ENCODE assay signal across 18 cellular contexts in genomic region chr6:154429711-154430110, GRCh38.
DNase-seq lines count a peak whose midpoint lies in the region; TF ChIP-seq lines count a peak whose summit lies in the region.
"Had no signal": no experiment of that assay in that cellular context is flagged by ENCODE, and none has a peak within 500 bp of the region (broad histone marks: within the 10 kb centered on the region; RNA-seq: fewer than 3 reads in every experiment).

No MANE protein-coding gene starts in this region.

- no peak overlapping the region for H3K4me3 Mint-ChIP-seq in type B pancreatic cell
- H3K4me3 Mint-ChIP-seq: CD8-positive, alpha-beta memory T cell had no signal

- H4K91ac ChIP-seq in mesenchymal stem cell (ENCODE audit: low read length): no peak overlapping the region

- intact Hi-C loops in ascending aorta (cut with DNase I): no loop called here

- peak overlapping the region; percentile 47 for H3K27ac Mint-ChIP-seq in type B pancreatic cell

- H3K4ac ChIP-seq in mesenchymal stem cell (ENCODE audit: low read depth in 1 of 2, low read length in 2 of 2): no peak overlapping the region

- H3K36me3 ChIP-seq in ascending aorta (peaks cover 0 to 17% of the 10 kb centered on the region in 2 donors), mesenchymal stem cell (ENCODE audit: control insufficient read depth in 1 of 2, insufficient read depth in 2 of 2, low read depth in 1 of 2, low read length in 2 of 2) (peaks cover 0 to 4% of the 10 kb centered on the region in 2 experiments), brain microvascular endothelial cell (replicated peaks) (no peaks in the 10 kb centered on the region)

- H3K4me3 ChIP-seq in ascending aorta: no peak overlapping the region
- H3K4me3 ChIP-seq in mesenchymal stem cell (ENCODE audit: insufficient read depth in 1 of 2, low read depth in 1 of 2, low read length in 2 of 2): no peak overlapping the region
- H3K4me3 ChIP-seq in brain microvascular endothelial cell (ENCODE audit: low read depth, low read length): no peak overlapping the region
- H3K4me3 ChIP-seq: BLaER1 treated with 17β-estradiol and CSF1 and Interleukin-3, amounts not matched to agents 10 nM and 100 nM had no signal

- peaks cover 18% of the 10 kb centered on the region for H3K79me1 ChIP-seq in mesenchymal stem cell (replicated peaks; ENCODE audit: low read length, poor library complexity, severe bottlenecking)

- H3K36me3 Mint-ChIP-seq in type B pancreatic cell: peaks cover 66% of the 10 kb centered on the region
- H3K36me3 Mint-ChIP-seq: CD8-positive, alpha-beta memory T cell had no signal

- peaks cover 0 to 37% of the 10 kb centered on the region in 2 donors for H3K4me1 ChIP-seq in ascending aorta
- H3K4me1 ChIP-seq in mesenchymal stem cell (ENCODE audit: control insufficient read depth, insufficient read depth, low read depth, low read length): peaks cover 5% of the 10 kb centered on the region

- peaks cover 26% of the 10 kb centered on the region for H3K4me1 Mint-ChIP-seq in type B pancreatic cell (ENCODE audit: unreplicated experiment)
- H3K4me1 Mint-ChIP-seq: CD8-positive, alpha-beta memory T cell had no signal

- peak overlapping the region; percentile 27 to 58 for H3K27ac ChIP-seq in ascending aorta
- peak overlapping the region; percentile 16 for H3K27ac ChIP-seq in mesenchymal stem cell (ENCODE audit: low read length, poor library complexity, severe bottlenecking)
- no peak overlapping the region for H3K27ac ChIP-seq in brain microvascular endothelial cell
- H3K27ac ChIP-seq: BLaER1 treated with 17β-estradiol and CSF1 and Interleukin-3, amounts not matched to agents 10 nM and 100 nM had no signal

- no peak overlapping the region for H2BK15ac ChIP-seq in mesenchymal stem cell (ENCODE audit: low read depth, poor library complexity, severe bottlenecking)

- H2AK5ac ChIP-seq in mesenchymal stem cell (ENCODE audit: low read length, severe bottlenecking): peak overlapping the region; percentile 64

- peaks cover 8% of the 10 kb centered on the region for H3K9me3 Mint-ChIP-seq in type B pancreatic cell

- no peak overlapping the region for H2AFZ ChIP-seq in mesenchymal stem cell (ENCODE audit: low read depth, low read length)

- no peak overlapping the region for H2BK5ac ChIP-seq in mesenchymal stem cell (ENCODE audit: low read depth, low read length, poor library complexity, severe bottlenecking)

- H2BK12ac ChIP-seq in mesenchymal stem cell (ENCODE audit: low read length in 2 of 2): no peak overlapping the region

- DNase-seq in NCI-H524 (lab: John Stamatoyannopoulos, UW): peak; percentile 90 to 99
- DNase-seq in ascending aorta (ENCODE audit: low spot score in 2 of 2): no peak
- no peak for DNase-seq in mesenchymal stem cell
- DNase-seq in type B pancreatic cell (ENCODE audit: extremely low spot score, unreplicated experiment): no peak
- DNase-seq in stimulated activated CD4-positive, alpha-beta T cell treated with anti-CD3 and anti-CD28 coated beads, Interleukin-15, amount 100 ng/mL, for 24 hours: no peak
- no peak for DNase-seq in inferior parietal cortex (ENCODE audit: extremely low spot score)
- DNase-seq in brain microvascular endothelial cell: no peak
- DNase-seq: CD8-positive, alpha-beta memory T cell; DMS 273 treated with DMSO at 0.1 percent for 48 hours; DND-41; KBM-7; NCI-H1105; NCI-H1694; NCI-H2081 treated with DMSO at 0.1 percent for 48 hours; PC-3; RPMI8226; SHP77 treated with DMSO at 0.1 percent for 48 hours had no signal

- H3K14ac ChIP-seq in mesenchymal stem cell (ENCODE audit: low read length in 2 of 2): no peak overlapping the region

- no peak overlapping the region for H3K9ac ChIP-seq in mesenchymal stem cell (ENCODE audit: low read length)
- H3K9ac ChIP-seq: BLaER1 treated with 17β-estradiol and CSF1 and Interleukin-3, amounts not matched to agents 10 nM and 100 nM had no signal

- H3K9me3 ChIP-seq in ascending aorta (no peaks in the 10 kb centered on the region), mesenchymal stem cell (ENCODE audit: control insufficient read depth, low read length) (peaks cover 3% of the 10 kb centered on the region)

- H3K4me2 ChIP-seq in mesenchymal stem cell (ENCODE audit: low read length, poor library complexity, severe bottlenecking): no peak overlapping the region
- H3K4me2 ChIP-seq: BLaER1 treated with 17β-estradiol and CSF1 and Interleukin-3, amounts not matched to agents 10 nM and 100 nM had no signal

- in situ Hi-C loops in brain microvascular endothelial cell (cut with HindIII; ENCODE audit: low pct_ligation_motif_present, low sequenced_read_pairs): no loop called here

- no peak overlapping the region for H3K23ac ChIP-seq in mesenchymal stem cell (ENCODE audit: low read length in 2 of 2)

- no peaks in the 10 kb centered on the region for H3K27me3 Mint-ChIP-seq in type B pancreatic cell

- no peak overlapping the region for H3K18ac ChIP-seq in mesenchymal stem cell (ENCODE audit: low read depth in 1 of 2, low read length in 2 of 2)

- TF ChIP-seq CTCF in ascending aorta (IDR thresholded peaks at IDR 0.05) (no peak), type B pancreatic cell (conservative IDR thresholded peaks at IDR 0.05) (no peak), brain microvascular endothelial cell (IDR thresholded peaks at IDR 0.05; ENCODE audit: low read depth, low read length, missing control alignments) (no peak)

- no peak overlapping the region for H4K8ac ChIP-seq in mesenchymal stem cell (ENCODE audit: low read length)

- no peak overlapping the region for H2BK120ac ChIP-seq in mesenchymal stem cell (ENCODE audit: low read depth, low read length)

- H3K27me3 ChIP-seq in ascending aorta: no peaks in the 10 kb centered on the region
- H3K27me3 ChIP-seq in mesenchymal stem cell (ENCODE audit: control insufficient read depth in 1 of 2, insufficient read depth in 1 of 2, low read length in 2 of 2): no peaks in the 10 kb centered on the region
- no peaks in the 10 kb centered on the region for H3K27me3 ChIP-seq in brain microvascular endothelial cell (replicated peaks)
- H3K27me3 ChIP-seq: BLaER1 treated with 17β-estradiol and CSF1 and Interleukin-3, amounts not matched to agents 10 nM and 100 nM had no signal

- 95% methylated on average over 5 of the region's 5 CpGs for WGBS in mesenchymal stem cell

Comparison
In these comparisons a context has a peak if more than half of its experiments do, and no peak if none do; other contexts are left out.
1. DNase-seq: peak in NCI-H524 (2 of 2); none in ascending aorta (0 of 2), mesenchymal stem cell (single experiment), type B pancreatic cell (single experiment), stimulated activated CD4-positive, alpha-beta T cell treated with anti-CD3 and anti-CD28 coated beads, Interleukin-15, amount 100 ng/mL, for 24 hours (single experiment), inferior parietal cortex (single experiment) and brain microvascular endothelial cell (single experiment).